In genomic region chr13:21924958-21925357, GRCh38 we compare ENCODE assay signal across 2 cellular contexts.
TF ChIP-seq lines count a peak whose summit lies in the region.

No MANE protein-coding gene starts in this region.

TF ChIP-seq in GM23338, 12 proteins besides CTCF, POLR2A, EP300 and RAD21 (continued from another document):
- TF ChIP-seq ZNF462 (CRISPR knock-in tag; IDR thresholded peaks at IDR 0.05) (no peak), NANOG (IDR thresholded peaks at IDR 0.05; ENCODE audit: borderline replicate concordance) (no peak), ZNF331 (CRISPR knock-in tag; IDR thresholded peaks at IDR 0.05; ENCODE audit: low read depth) (no peak)
- TF ChIP-seq, protein P1, sequence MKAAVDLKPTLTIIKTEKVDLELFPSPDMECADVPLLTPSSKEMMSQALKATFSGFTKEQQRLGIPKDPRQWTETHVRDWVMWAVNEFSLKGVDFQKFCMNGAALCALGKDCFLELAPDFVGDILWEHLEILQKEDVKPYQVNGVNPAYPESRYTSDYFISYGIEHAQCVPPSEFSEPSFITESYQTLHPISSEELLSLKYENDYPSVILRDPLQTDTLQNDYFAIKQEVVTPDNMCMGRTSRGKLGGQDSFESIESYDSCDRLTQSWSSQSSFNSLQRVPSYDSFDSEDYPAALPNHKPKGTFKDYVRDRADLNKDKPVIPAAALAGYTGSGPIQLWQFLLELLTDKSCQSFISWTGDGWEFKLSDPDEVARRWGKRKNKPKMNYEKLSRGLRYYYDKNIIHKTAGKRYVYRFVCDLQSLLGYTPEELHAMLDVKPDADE (IDR thresholded peaks at IDR 0.05), result no peak
TF ChIP-seq in GM23338: peak in this region for 0.

TF ChIP-seq in WTC11, 78 proteins besides CTCF, POLR2A, EP300 and RAD21 (continued from another document):
- TF ChIP-seq AFF4 (CRISPR knock-in tag; IDR thresholded peaks at IDR 0.05; ENCODE audit: borderline replicate concordance), result no peak
- TF ChIP-seq ESRRA (CRISPR knock-in tag; IDR thresholded peaks at IDR 0.05; ENCODE audit: borderline replicate concordance), result no peak
- TF ChIP-seq, protein P2, sequence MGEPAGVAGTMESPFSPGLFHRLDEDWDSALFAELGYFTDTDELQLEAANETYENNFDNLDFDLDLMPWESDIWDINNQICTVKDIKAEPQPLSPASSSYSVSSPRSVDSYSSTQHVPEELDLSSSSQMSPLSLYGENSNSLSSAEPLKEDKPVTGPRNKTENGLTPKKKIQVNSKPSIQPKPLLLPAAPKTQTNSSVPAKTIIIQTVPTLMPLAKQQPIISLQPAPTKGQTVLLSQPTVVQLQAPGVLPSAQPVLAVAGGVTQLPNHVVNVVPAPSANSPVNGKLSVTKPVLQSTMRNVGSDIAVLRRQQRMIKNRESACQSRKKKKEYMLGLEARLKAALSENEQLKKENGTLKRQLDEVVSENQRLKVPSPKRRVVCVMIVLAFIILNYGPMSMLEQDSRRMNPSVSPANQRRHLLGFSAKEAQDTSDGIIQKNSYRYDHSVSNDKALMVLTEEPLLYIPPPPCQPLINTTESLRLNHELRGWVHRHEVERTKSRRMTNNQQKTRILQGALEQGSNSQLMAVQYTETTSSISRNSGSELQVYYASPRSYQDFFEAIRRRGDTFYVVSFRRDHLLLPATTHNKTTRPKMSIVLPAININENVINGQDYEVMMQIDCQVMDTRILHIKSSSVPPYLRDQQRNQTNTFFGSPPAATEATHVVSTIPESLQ (CRISPR knock-in tag; IDR thresholded peaks at IDR 0.05), result no peak
- TF ChIP-seq ZNF121 (CRISPR knock-in tag; IDR thresholded peaks at IDR 0.05), result no peak
TF ChIP-seq in WTC11: peak in this region for 0.
